26 cellular contexts compared by ENCODE assay signal in the genomic region with DNA sequence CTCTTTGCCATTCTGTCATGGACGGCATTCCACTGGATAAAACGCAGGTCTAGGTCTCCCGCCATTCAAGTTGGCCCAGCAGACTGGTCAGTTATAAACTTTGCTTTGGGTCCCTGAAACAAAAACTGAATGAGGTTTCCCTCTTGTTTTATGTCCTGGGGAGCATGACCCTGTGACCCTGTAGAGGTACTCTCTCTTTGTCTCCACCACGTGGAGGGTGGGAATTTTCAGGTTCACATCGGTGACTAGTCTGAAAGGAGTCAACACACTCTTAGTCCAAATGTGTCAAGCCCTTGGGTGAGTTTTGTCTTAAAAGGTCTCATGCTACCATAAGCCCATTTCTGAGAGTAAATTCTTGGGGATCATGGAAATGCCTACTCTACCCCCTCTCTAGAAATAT.
"Had no signal": no experiment of that assay in that cellular context is flagged by ENCODE, and none has a peak within 500 bp of the region (broad histone marks: within the 10 kb centered on the region; RNA-seq: fewer than 3 reads in every experiment).

No MANE protein-coding gene starts in this region.

- H3K27me3 ChIP-seq: ascending aorta, body of pancreas, MG63 had no signal

- ATAC-seq: activated naive CD4-positive, alpha-beta T cell treated with anti-CD3 and anti-CD28 coated beads, Interleukin-2, amount 50 U/mL, for 72 hours; activated naive CD8-positive, alpha-beta T cell treated with anti-CD3 and anti-CD28 coated beads, Interleukin-2, amount 50 U/mL, for 24 hours; activated T-cell treated with anti-CD3 and anti-CD28 coated beads, Interleukin-2, amount 50 U/mL, for 4 hours; T-helper 17 cell had no signal

- H3K4me1 ChIP-seq: ascending aorta had no signal

- H3K36me3 Mint-ChIP-seq: activated CD4-positive, alpha-beta memory T cell treated with anti-CD3 and anti-CD28 coated beads for 36 hours had no signal

- H3K4me3 Mint-ChIP-seq: activated CD4-positive, alpha-beta memory T cell treated with anti-CD3 and anti-CD28 coated beads for 36 hours; activated CD4-positive, alpha-beta T cell treated with anti-CD3 and anti-CD28 coated beads, Interleukin-2, amount 10 ng/mL, durations not matched to agents 7 days and 5 days; activated naive CD8-positive, alpha-beta T cell treated with anti-CD3 and anti-CD28 coated beads, Interleukin-2, amount 50 U/mL, for 24 hours; activated T-cell treated with anti-CD3 and anti-CD28 coated beads, Interleukin-2, amount 50 U/mL, for 4 hours; T-helper 17 cell had no signal

- H2AFZ ChIP-seq: PC-9 had no signal

- H3K4me3 ChIP-seq: ascending aorta, body of pancreas, MG63, PC-9 had no signal

- H3K4me1 Mint-ChIP-seq: activated CD4-positive, alpha-beta T cell treated with anti-CD3 and anti-CD28 coated beads, Interleukin-2, amount 10 ng/mL, durations not matched to agents 7 days and 5 days; activated naive CD8-positive, alpha-beta T cell treated with anti-CD3 and anti-CD28 coated beads, Interleukin-2, amount 50 U/mL, for 24 hours had no signal

- H3K27ac ChIP-seq: ascending aorta, PC-9, VCaP had no signal

- FAIRE-seq: bronchial epithelial cell had no signal

- DNase-seq: activated CD4-positive, alpha-beta memory T cell treated with anti-CD3 and anti-CD28 coated beads for 36 hours; activated CD4-positive, alpha-beta T cell treated with anti-CD3 and anti-CD28 coated beads, Interleukin-2, amount 10 ng/mL, durations not matched to agents 7 days and 5 days; activated CD4-positive, CD25-positive, alpha-beta regulatory T cell; activated CD8-positive, alpha-beta memory T cell treated with anti-CD3 and anti-CD28 coated beads for 24 hours; activated effector memory CD4-positive, alpha-beta T cell treated with anti-CD3 and anti-CD28 coated beads, Interleukin-2, amount 50 U/mL, for 16 hours; activated naive CD4-positive, alpha-beta T cell treated with Interleukin-2 at 50 U/mL for 16 hours; activated naive CD8-positive, alpha-beta T cell treated with anti-CD3 and anti-CD28 coated beads, Interleukin-2, amount 50 U/mL, for 24 hours; activated T-cell treated with anti-CD3 and anti-CD28 coated beads, Interleukin-2, amount 50 U/mL, for 4 hours; amniotic stem cell; central memory CD4-positive, alpha-beta T cell; MG63; NCI-H1105; NCI-H1436; NCI-H1694 treated with DMSO at 0.1 percent for 48 hours; NCI-H2081; NCI-H510A treated with DMSO at 0.1 percent for 48 hours; NCI-H69; PC-9; SIG-M5; T-helper 17 cell; T-helper 9 cell had no signal

- H3K36me3 ChIP-seq: ascending aorta, MG63 had no signal

- H3K27ac Mint-ChIP-seq: activated CD4-positive, alpha-beta memory T cell treated with anti-CD3 and anti-CD28 coated beads for 36 hours; activated CD4-positive, alpha-beta T cell treated with anti-CD3 and anti-CD28 coated beads, Interleukin-2, amount 10 ng/mL, durations not matched to agents 7 days and 5 days; activated naive CD4-positive, alpha-beta T cell treated with anti-CD3 and anti-CD28 coated beads, Interleukin-2, amount 50 U/mL, for 72 hours; activated naive CD8-positive, alpha-beta T cell treated with anti-CD3 and anti-CD28 coated beads, Interleukin-2, amount 50 U/mL, for 24 hours; T-helper 17 cell had no signal
